ENCODE assay signal across 24 cellular contexts in genomic region chr5:93596310-93596675, GRCh38. TPM values are rescaled to one million over a fixed set of nuclear protein-coding genes. Genes with fewer than 3 reads are reported as not detected.
DNase-seq lines count a peak whose midpoint lies in the region; ATAC-seq and TF ChIP-seq lines count a peak whose summit lies in the region.
"Had no signal": no experiment of that assay in that cellular context is flagged by ENCODE, and none has a peak within 500 bp of the region (broad histone marks: within the 10 kb centered on the region; RNA-seq: fewer than 3 reads in every experiment).

No MANE protein-coding gene starts in this region.

- H3K9me2 ChIP-seq in Karpas-422 (replicated peaks; ENCODE audit: insufficient read depth, low read length) = no peaks in the 10 kb centered on the region

- H3K36me3 Mint-ChIP-seq in activated naive CD4-positive, alpha-beta T cell treated with anti-CD3 and anti-CD28 coated beads, Interleukin-2, amount 50 U/mL, for 24 hours = peaks cover 4% of the 10 kb centered on the region
- peaks cover 4% of the 10 kb centered on the region for H3K36me3 Mint-ChIP-seq in activated naive CD4-positive, alpha-beta T cell treated with anti-CD3 and anti-CD28 coated beads for 36 hours (ENCODE audit: low read depth)
- H3K36me3 Mint-ChIP-seq: natural killer cell treated with Interleukin-12 subunit alpha and Interleukin-12 subunit beta and Interleukin-15 and Interleukin-18, amount 100 ng/mL, for 72 hours had no signal

- H3K9ac ChIP-seq in iPS-15b (ENCODE audit: low read depth, low read length) (no peak overlapping the region), Karpas-422 (ENCODE audit: low read length) (no peak overlapping the region)

- H3K4me1 Mint-ChIP-seq in activated naive CD4-positive, alpha-beta T cell treated with anti-CD3 and anti-CD28 coated beads, Interleukin-2, amount 50 U/mL, for 24 hours = no peaks in the 10 kb centered on the region
- peaks cover 12% of the 10 kb centered on the region for H3K4me1 Mint-ChIP-seq in activated naive CD4-positive, alpha-beta T cell treated with anti-CD3 and anti-CD28 coated beads for 36 hours (ENCODE audit: low read depth)

- peaks cover under 1% of the 10 kb centered on the region for H3K9me3 Mint-ChIP-seq in activated naive CD4-positive, alpha-beta T cell treated with anti-CD3 and anti-CD28 coated beads, Interleukin-2, amount 50 U/mL, for 24 hours
- H3K9me3 Mint-ChIP-seq in activated naive CD4-positive, alpha-beta T cell treated with anti-CD3 and anti-CD28 coated beads for 36 hours = no peaks in the 10 kb centered on the region
- H3K9me3 Mint-ChIP-seq: natural killer cell treated with Interleukin-12 subunit alpha and Interleukin-12 subunit beta and Interleukin-15 and Interleukin-18, amount 100 ng/mL, for 72 hours had no signal

- no peaks in the 10 kb centered on the region for H4K20me1 ChIP-seq in Karpas-422 (ENCODE audit: insufficient read depth, low read depth, low read length)

- H3K27ac ChIP-seq in Karpas-422 (ENCODE audit: low read length) = no peak overlapping the region
- H3K27ac ChIP-seq: HL-60, RWPE1 had no signal

- H3K9me3 ChIP-seq in iPS-15b (ENCODE audit: control insufficient read depth, insufficient read depth, low read length) (no peaks in the 10 kb centered on the region), Karpas-422 (ENCODE audit: low read length) (no peaks in the 10 kb centered on the region)

- H3K4me2 ChIP-seq in Karpas-422 (ENCODE audit: low read depth, low read length, poor library complexity, severe bottlenecking) = no peak overlapping the region

- H3K4me3 Mint-ChIP-seq in activated naive CD4-positive, alpha-beta T cell treated with anti-CD3 and anti-CD28 coated beads, Interleukin-2, amount 50 U/mL, for 24 hours = no peak overlapping the region
- no peak overlapping the region for H3K4me3 Mint-ChIP-seq in activated naive CD4-positive, alpha-beta T cell treated with anti-CD3 and anti-CD28 coated beads for 36 hours
- H3K4me3 Mint-ChIP-seq: natural killer cell treated with Interleukin-12 subunit alpha and Interleukin-12 subunit beta and Interleukin-15 and Interleukin-18, amount 100 ng/mL, for 72 hours had no signal

- peak overlapping the region; percentile 28 for H3K4me3 ChIP-seq in iPS-15b (ENCODE audit: low read depth, low read length)
- H3K4me3 ChIP-seq in Karpas-422 (ENCODE audit: low read length) = no peak overlapping the region
- H3K4me3 ChIP-seq: GM12878 had no signal

- H3K27me3 Mint-ChIP-seq in activated naive CD4-positive, alpha-beta T cell treated with anti-CD3 and anti-CD28 coated beads, Interleukin-2, amount 50 U/mL, for 24 hours = peaks cover 48% of the 10 kb centered on the region
- peaks cover 53% of the 10 kb centered on the region for H3K27me3 Mint-ChIP-seq in activated naive CD4-positive, alpha-beta T cell treated with anti-CD3 and anti-CD28 coated beads for 36 hours (ENCODE audit: low read depth)

- no peak for ATAC-seq in HG02759 (IDR thresholded peaks at IDR 0.05; ENCODE audit: unreplicated experiment)

- H3K4me1 ChIP-seq in iPS-15b (ENCODE audit: control insufficient read depth, insufficient read depth, low read length) (peaks cover 7% of the 10 kb centered on the region), Karpas-422 (ENCODE audit: low read length) (no peaks in the 10 kb centered on the region)

- DNase-seq in activated naive CD4-positive, alpha-beta T cell treated with anti-CD3 and anti-CD28 coated beads for 36 hours = no peak
- DNase-seq in retina (peak; percentile 16), Karpas-422 (no peak)
- no peak for DNase-seq in stimulated activated CD8-positive, alpha-beta memory T cell treated with anti-CD3 and anti-CD28 coated beads, Interleukin-4, amount 100 ng/mL, for 48 hours
- DNase-seq: ACHN; activated CD4-positive, alpha-beta T cell treated with anti-CD3 and anti-CD28 coated beads, Interleukin-2, amount 50 U/mL, for 4 hours; activated naive CD4-positive, alpha-beta T cell treated with anti-CD3 and anti-CD28 coated beads, Interleukin-2, amount 50 U/mL, for 16 hours; cortex of kidney; GDM1; GOT3; hypothalamus; KBM-7; MV-4-11; NCI-H187 treated with DMSO at 0.1 percent for 48 hours; NCI-H226; NK-92 treated with Interleukin-12 subunit alpha and Interleukin-12 subunit beta, amount 100 ng/mL, for 24 hours had no signal

- intact Hi-C loops in activated naive CD4-positive, alpha-beta T cell treated with anti-CD3 and anti-CD28 coated beads for 36 hours (cut with micrococcal nuclease) = no loop called here

- H3K27me3 ChIP-seq in iPS-15b (ENCODE audit: control insufficient read depth, insufficient read depth, low read length) = peaks cover 100% of the 10 kb centered on the region
- H3K27me3 ChIP-seq in Karpas-422 (ENCODE audit: low read length) = no peaks in the 10 kb centered on the region

- no peaks in the 10 kb centered on the region for H3K36me3 ChIP-seq in iPS-15b (ENCODE audit: control insufficient read depth, insufficient read depth, low read length)
- H3K36me3 ChIP-seq in Karpas-422 (ENCODE audit: insufficient read depth, low read length) = no peaks in the 10 kb centered on the region

- peak overlapping the region; percentile 81 for H3K27ac Mint-ChIP-seq in activated naive CD4-positive, alpha-beta T cell treated with anti-CD3 and anti-CD28 coated beads, Interleukin-2, amount 50 U/mL, for 24 hours
- H3K27ac Mint-ChIP-seq in activated naive CD4-positive, alpha-beta T cell treated with anti-CD3 and anti-CD28 coated beads for 36 hours = no peak overlapping the region
- H3K27ac Mint-ChIP-seq: natural killer cell treated with Interleukin-12 subunit alpha and Interleukin-12 subunit beta and Interleukin-15 and Interleukin-18, amount 100 ng/mL, for 72 hours had no signal

- CTCF ChIA-PET in activated naive CD4-positive, alpha-beta T cell treated with anti-CD3 and anti-CD28 coated beads for 36 hours (lab: Charles Lee) = interaction anchor here (1.1 kb wide), 1 partner anchor 10 kb away, joined by 4 read pairs; no protein-coding TSS in a partner anchor

- H3K79me2 ChIP-seq in Karpas-422 (ENCODE audit: low read length) = no peaks in the 10 kb centered on the region

- H2AFZ ChIP-seq in Karpas-422 (ENCODE audit: low read length) = no peak overlapping the region

TF ChIP-seq in PFSK-1, 5 proteins besides CTCF, POLR2A, EP300 and RAD21:
- TF ChIP-seq FOXP2 (optimal IDR thresholded peaks at IDR 0.05; ENCODE audit: borderline replicate concordance, extremely low read depth, extremely low read length, insufficient read depth) = peak; percentile 9
- no peak for TF ChIP-seq TAF1 (IDR thresholded peaks at IDR 0.05; ENCODE audit: borderline replicate concordance, insufficient read depth, low read length)

RNA-seq across cellular contexts. Expression of gene NR2F1, which starts 13.3 kb away (rescaled TPM):
- not detected for total RNA-seq in activated naive CD4-positive, alpha-beta T cell treated with anti-CD3 and anti-CD28 coated beads for 36 hours
- polyA plus RNA-seq in PFSK-1 (2012; ENCODE audit: insufficient read length, low read depth) = 59.7 TPM
- total RNA-seq in Karpas-422 (2014; rRNA removed; shearing (Covaris generic); ENCODE audit: low replicate concordance) = not detected in 2 replicates
- total RNA-seq: natural killer cell treated with Interleukin-12 subunit alpha and Interleukin-12 subunit beta and Interleukin-15 and Interleukin-18, amount 100 ng/mL, for 72 hours had no signal

RNA-seq across cellular contexts. Expression of gene NR2F1-AS1, which starts 15.3 kb away (rescaled TPM):
- total RNA-seq in activated naive CD4-positive, alpha-beta T cell treated with anti-CD3 and anti-CD28 coated beads for 36 hours = not detected
- 3.1 TPM for polyA plus RNA-seq in PFSK-1 (2012; ENCODE audit: insufficient read length, low read depth)
- 1.7 TPM in 1 of 2 replicates, not detected in the other for total RNA-seq in Karpas-422 (2014; rRNA removed; shearing (Covaris generic); ENCODE audit: low replicate concordance)
- total RNA-seq: natural killer cell treated with Interleukin-12 subunit alpha and Interleukin-12 subunit beta and Interleukin-15 and Interleukin-18, amount 100 ng/mL, for 72 hours had no signal
